ENCODE assay signal across 13 cellular contexts in genomic region chr2:20282916-20283592, GRCh38. TPM values are rescaled to one million over a fixed set of nuclear protein-coding genes. Genes with fewer than 3 reads are reported as not detected.
A peak's percentile ranks its signal among the peaks of the same experiment; 100 is the strongest.
DNase-seq lines count a peak whose midpoint lies in the region; ATAC-seq, FAIRE-seq and TF ChIP-seq lines count a peak whose summit lies in the region.
"Had no signal": no experiment of that assay in that cellular context is flagged by ENCODE, and none has a peak within 500 bp of the region (broad histone marks: within the 10 kb centered on the region; RNA-seq: fewer than 3 reads in every experiment).

No MANE protein-coding gene starts in this region.

- 44 to 54% (median 52%) methylated on average over 3 of the region's 3 CpGs for WGBS in small intestine, 3 donors

- peak; percentile 60 for DNase-seq in NCI-H1105 (lab: John Stamatoyannopoulos, UW)
- peak; percentile 48 for DNase-seq in astrocyte of the cerebellum (ENCODE audit: low read depth)
- DNase-seq in hippocampal formation (lab: John Stamatoyannopoulos, UW): peak; percentile 70 to 71
- DNase-seq in small intestine: peak; percentile 42
- DNase-seq in NCI-H146 (lab: John Stamatoyannopoulos, UW): no peak
- DNase-seq in stimulated activated naive CD8-positive, alpha-beta T cell treated with anti-CD3 and anti-CD28 coated beads, Interleukin-15, Interleukin-2, amounts not matched to agents 100 U/mL and 50 U/mL, for 24 hours: no peak
- no peak for DNase-seq in T-helper 2 cell
- DNase-seq: KG1; stimulated activated CD4-positive, alpha-beta T cell treated with anti-CD3 and anti-CD28 coated beads, Interleukin-15, amount 100 ng/mL, for 24 hours had no signal

- in situ Hi-C loops in astrocyte of the cerebellum (cut with HindIII; ENCODE audit: low sequenced_read_pairs): no loop called here

- ATAC-seq in HG03565 (IDR thresholded peaks at IDR 0.05; ENCODE audit: unreplicated experiment): no peak
- ATAC-seq in stimulated activated naive CD8-positive, alpha-beta T cell treated with anti-CD3 and anti-CD28 coated beads, Interleukin-15, Interleukin-2, amounts not matched to agents 100 U/mL and 50 U/mL, for 24 hours: no peak
- ATAC-seq: gastroesophageal sphincter; stimulated activated effector memory CD8-positive, alpha-beta T cell treated with anti-CD3 and anti-CD28 coated beads, Interleukin-12 subunit alpha, Interleukin-12 subunit beta, amount 100 ng/mL, for 72 hours had no signal

- H3K4me3 ChIP-seq in astrocyte of the cerebellum (ENCODE audit: low read depth, low read length): no peak overlapping the region
- no peak overlapping the region for H3K4me3 ChIP-seq in small intestine (ENCODE audit: low read depth in 1 of 2, low read length in 2 of 2)
- H3K4me3 ChIP-seq: ascending aorta, gastroesophageal sphincter had no signal

- H3K27me3 ChIP-seq in small intestine (ENCODE audit: control insufficient read depth in 2 of 2, insufficient read depth in 2 of 2, low read length in 2 of 2): no peaks in the 10 kb centered on the region
- H3K27me3 ChIP-seq: ascending aorta, gastroesophageal sphincter had no signal

- peaks cover 4 to 12% of the 10 kb centered on the region in 2 donors for H3K36me3 ChIP-seq in small intestine (ENCODE audit: control insufficient read depth in 2 of 2, insufficient read depth in 2 of 2, low read length in 2 of 2)

- H3K27ac ChIP-seq in small intestine (ENCODE audit: low read depth in 1 of 2, low read length in 1 of 2): no peak overlapping the region
- H3K27ac ChIP-seq: ascending aorta, gastroesophageal sphincter had no signal

- no peaks in the 10 kb centered on the region for H3K4me1 ChIP-seq in small intestine (ENCODE audit: control insufficient read depth in 2 of 2, insufficient read depth in 1 of 2, low read depth in 1 of 2, low read length in 1 of 2)

- H3K9me3 ChIP-seq in small intestine (ENCODE audit: control insufficient read depth, low read depth): no peaks in the 10 kb centered on the region
- H3K9me3 ChIP-seq: ascending aorta, gastroesophageal sphincter had no signal

- no peak for FAIRE-seq in small intestine (lab: Jason Lieb, UNC)

- TF ChIP-seq CTCF in astrocyte of the cerebellum (IDR thresholded peaks at IDR 0.05; ENCODE audit: low read depth, low read length, missing control alignments): no peak

RNA-seq across cellular contexts. Expression of gene SDC1, which starts 58.1 kb away (rescaled TPM):
- polyA plus RNA-seq in small intestine: 10 to 100 TPM; 36.9 to 89.9 (median 38.9) TPM

Comparison
In these comparisons a context has a peak if more than half of its experiments do, and no peak if none do; other contexts are left out.
1. DNase-seq: peak in NCI-H1105 (single experiment), astrocyte of the cerebellum (single experiment), hippocampal formation (2 of 2) and small intestine (single experiment); none in NCI-H146 (single experiment), stimulated activated naive CD8-positive, alpha-beta T cell treated with anti-CD3 and anti-CD28 coated beads, Interleukin-15, Interleukin-2, amounts not matched to agents 100 U/mL and 50 U/mL, for 24 hours (single experiment) and T-helper 2 cell (0 of 5).